ENCODE assay signal across 20 cellular contexts in genomic region chr2:64186698-64187605, GRCh38. TPM values are rescaled to one million over a fixed set of nuclear protein-coding genes. Genes with fewer than 3 reads are reported as not detected.
DNase-seq lines count a peak whose midpoint lies in the region; ATAC-seq and TF ChIP-seq lines count a peak whose summit lies in the region.
"Had no signal": no experiment of that assay in that cellular context is flagged by ENCODE, and none has a peak within 500 bp of the region (broad histone marks: within the 10 kb centered on the region; RNA-seq: fewer than 3 reads in every experiment).

No MANE protein-coding gene starts in this region.

- H3K4me1 Mint-ChIP-seq in stimulated activated naive B cell treated with anti-CD40 and anti-IgM and Interleukin-4, amounts not matched to agents 10 μg/mL and 1 μg/mL and 100 μg/mL, for 72 hours: peaks cover 26 to 40% of the 10 kb centered on the region in 2 donors
- H3K4me1 Mint-ChIP-seq in activated CD4-positive, alpha-beta memory T cell treated with anti-CD3 and anti-CD28 coated beads for 36 hours (ENCODE audit: low read depth): peaks cover 30% of the 10 kb centered on the region

- no peak for TF ChIP-seq EP300 in gastroesophageal sphincter (IDR thresholded peaks at IDR 0.05)

- 79 to 83% methylated on average over 2 of the region's 2 CpGs for WGBS in gastroesophageal sphincter (ENCODE audit: low coverage in 1 of 2), 2 donors

- H3K27me3 Mint-ChIP-seq in stimulated activated naive B cell treated with anti-CD40 and anti-IgM and Interleukin-4, amounts not matched to agents 10 μg/mL and 1 μg/mL and 100 μg/mL, for 72 hours: peaks cover 13 to 16% of the 10 kb centered on the region in 2 donors
- H3K27me3 Mint-ChIP-seq in activated CD4-positive, alpha-beta memory T cell treated with anti-CD3 and anti-CD28 coated beads for 36 hours: no peaks in the 10 kb centered on the region
- H3K27me3 Mint-ChIP-seq: activated naive CD8-positive, alpha-beta T cell had no signal

- no peak for DNase-seq in Right ventricle myocardium inferior (ENCODE audit: missing footprints)
- DNase-seq in left ventricle myocardium inferior: no peak
- peak; percentile 69 for DNase-seq in SKM-1 treated with dmso at 0.1 percent for 144 hours (lab: John Stamatoyannopoulos, UW; ENCODE audit: unreplicated experiment)
- DNase-seq in stimulated activated naive B cell treated with anti-CD40 and anti-IgM and Interleukin-4, amounts not matched to agents 10 μg/mL and 1 μg/mL and 100 μg/mL, for 72 hours: no peak
- no peak for DNase-seq in NCI-H226
- no peak for DNase-seq in activated CD4-positive, alpha-beta memory T cell treated with anti-CD3 and anti-CD28 coated beads for 36 hours
- no peak for DNase-seq in G401 (ENCODE audit: low spot score)
- DNase-seq: activated CD4-positive, alpha-beta T cell treated with anti-CD3 and anti-CD28 coated beads for 48 hours; activated T-cell treated with anti-CD3 and anti-CD28 coated beads for 4 hours; CD4-positive, CD25-positive, alpha-beta regulatory T cell; endodermal cell; gastrocnemius medialis; MM.1S; RPMI8226; trophoblast cell had no signal

- POLR2A ChIA-PET in activated CD4-positive, alpha-beta memory T cell treated with anti-CD3 and anti-CD28 coated beads for 36 hours (lab: Charles Lee): no interaction called here

- H3K27ac ChIP-seq in left ventricle myocardium inferior (replicated peaks) (no peak overlapping the region), gastroesophageal sphincter (no peak overlapping the region)
- H3K27ac ChIP-seq: cardiac muscle cell, gastrocnemius medialis, skin epidermis had no signal

- peak overlapping the region; percentile 67 for H3K27ac Mint-ChIP-seq in stimulated activated naive B cell treated with anti-CD40 and anti-IgM and Interleukin-4, amounts not matched to agents 10 μg/mL and 1 μg/mL and 100 μg/mL, for 72 hours
- H3K27ac Mint-ChIP-seq in activated CD4-positive, alpha-beta memory T cell treated with anti-CD3 and anti-CD28 coated beads for 36 hours: no peak overlapping the region
- H3K27ac Mint-ChIP-seq: activated naive CD8-positive, alpha-beta T cell; CD4-positive, CD25-positive, alpha-beta regulatory T cell; endodermal cell; T-helper 2 cell treated with Interferon-gamma antibody and Interleukin-4, amounts not matched to agents 5 μg/mL and 100 μg/mL, for 36 hours had no signal

- no peak for TF ChIP-seq CTCF in left ventricle myocardium inferior (IDR thresholded peaks at IDR 0.05; ENCODE audit: borderline replicate concordance)
- TF ChIP-seq CTCF in gastroesophageal sphincter (IDR thresholded peaks at IDR 0.05): no peak

- CTCF ChIA-PET in activated CD4-positive, alpha-beta memory T cell treated with anti-CD3 and anti-CD28 coated beads for 36 hours (lab: Charles Lee): no interaction called here

- H3K4me1 ChIP-seq in left ventricle myocardium inferior (peaks cover 3% of the 10 kb centered on the region), gastroesophageal sphincter (no peaks in the 10 kb centered on the region)
- H3K4me1 ChIP-seq: gastrocnemius medialis had no signal

- in situ Hi-C loops in G401 (cut with HindIII; ENCODE audit: low sequenced_read_pairs): no loop called here

- H3K4me3 ChIP-seq in left ventricle myocardium inferior (no peak overlapping the region), gastroesophageal sphincter (no peak overlapping the region)
- H3K4me3 ChIP-seq: cardiac muscle cell, gastrocnemius medialis, skin epidermis had no signal

- no peak for TF ChIP-seq POLR2A in gastroesophageal sphincter (IDR thresholded peaks at IDR 0.05)

- H3K9me3 ChIP-seq in left ventricle myocardium inferior (replicated peaks) (no peaks in the 10 kb centered on the region), gastroesophageal sphincter (no peaks in the 10 kb centered on the region)
- H3K9me3 ChIP-seq: gastrocnemius medialis had no signal

- H3K27me3 ChIP-seq in left ventricle myocardium inferior (ENCODE audit: low read depth) (no peaks in the 10 kb centered on the region), gastroesophageal sphincter (no peaks in the 10 kb centered on the region)
- H3K27me3 ChIP-seq: cardiac muscle cell, gastrocnemius medialis had no signal

- ATAC-seq in Right ventricle myocardium inferior (peak; percentile 53), gastroesophageal sphincter (peak; percentile 42)
- peak; percentile 62 to 72 for ATAC-seq in stimulated activated naive B cell treated with anti-CD40 and anti-IgM and Interleukin-4, amounts not matched to agents 10 μg/mL and 1 μg/mL and 100 μg/mL, for 72 hours (replicated peaks)
- ATAC-seq: gastrocnemius medialis had no signal

- no peak overlapping the region for H3K4me3 Mint-ChIP-seq in stimulated activated naive B cell treated with anti-CD40 and anti-IgM and Interleukin-4, amounts not matched to agents 10 μg/mL and 1 μg/mL and 100 μg/mL, for 72 hours
- H3K4me3 Mint-ChIP-seq in activated CD4-positive, alpha-beta memory T cell treated with anti-CD3 and anti-CD28 coated beads for 36 hours: no peak overlapping the region
- H3K4me3 Mint-ChIP-seq: activated naive CD8-positive, alpha-beta T cell; CD4-positive, CD25-positive, alpha-beta regulatory T cell; endodermal cell; T-helper 2 cell treated with Interferon-gamma antibody and Interleukin-4, amounts not matched to agents 5 μg/mL and 100 μg/mL, for 36 hours had no signal

- no peaks in the 10 kb centered on the region for H3K36me3 ChIP-seq in left ventricle myocardium inferior
- no peaks in the 10 kb centered on the region for H3K36me3 ChIP-seq in gastroesophageal sphincter
- H3K36me3 ChIP-seq: cardiac muscle cell, gastrocnemius medialis had no signal

- no peaks in the 10 kb centered on the region for H3K9me3 Mint-ChIP-seq in stimulated activated naive B cell treated with anti-CD40 and anti-IgM and Interleukin-4, amounts not matched to agents 10 μg/mL and 1 μg/mL and 100 μg/mL, for 72 hours
- no peaks in the 10 kb centered on the region for H3K9me3 Mint-ChIP-seq in activated CD4-positive, alpha-beta memory T cell treated with anti-CD3 and anti-CD28 coated beads for 36 hours
- H3K9me3 Mint-ChIP-seq: endodermal cell; T-helper 2 cell treated with Interferon-gamma antibody and Interleukin-4, amounts not matched to agents 5 μg/mL and 100 μg/mL, for 36 hours had no signal

- H3K36me3 Mint-ChIP-seq in stimulated activated naive B cell treated with anti-CD40 and anti-IgM and Interleukin-4, amounts not matched to agents 10 μg/mL and 1 μg/mL and 100 μg/mL, for 72 hours: no peaks in the 10 kb centered on the region
- H3K36me3 Mint-ChIP-seq in activated CD4-positive, alpha-beta memory T cell treated with anti-CD3 and anti-CD28 coated beads for 36 hours: no peaks in the 10 kb centered on the region
- H3K36me3 Mint-ChIP-seq: activated naive CD8-positive, alpha-beta T cell; CD4-positive, CD25-positive, alpha-beta regulatory T cell had no signal

- intact Hi-C loops in Right ventricle myocardium inferior (cut with DNase I) (no loop called here), left ventricle myocardium inferior (cut with micrococcal nuclease) (no loop called here)
- intact Hi-C loops in activated CD4-positive, alpha-beta memory T cell treated with anti-CD3 and anti-CD28 coated beads for 36 hours (cut with micrococcal nuclease): no loop called here

RNA-seq across cellular contexts. Expression of gene PELI1, which starts 42.7 kb away (rescaled TPM):
- total RNA-seq in Right ventricle myocardium inferior (6.3 TPM), left ventricle myocardium inferior (6.6 TPM), gastroesophageal sphincter (10 to 100 TPM; 13.1 to 22.4 (median 20.5) TPM)
- total RNA-seq in activated CD4-positive, alpha-beta memory T cell treated with anti-CD3 and anti-CD28 coated beads for 36 hours: 10 to 100 TPM; 38.4 to 42.9 TPM
- total RNA-seq in G401 (2014; rRNA removed; shearing (Covaris generic)): 0.80 and 4.2 TPM in 2 replicates
